11 cellular contexts compared by ENCODE assay signal in genomic region chr2:200156140-200156858, GRCh38.
DNase-seq lines count a peak whose midpoint lies in the region; ATAC-seq and TF ChIP-seq lines count a peak whose summit lies in the region.
"Had no signal": no experiment of that assay in that cellular context is flagged by ENCODE, and none has a peak within 500 bp of the region (broad histone marks: within the 10 kb centered on the region; RNA-seq: fewer than 3 reads in every experiment).

No MANE protein-coding gene starts in this region.

- ATAC-seq in PC-3: peak; percentile 33; the same call in 1 of the 2 replicates
- ATAC-seq in GM19351 (IDR thresholded peaks at IDR 0.05; ENCODE audit: unreplicated experiment): no peak

- POLR2A ChIA-PET in PC-3 (lab: Charles Lee; ENCODE audit: unreplicated experiment): interaction anchor here (0.6 kb wide), 1 partner anchor 64 kb away, joined by 4 read pairs; no protein-coding TSS in a partner anchor

- no peak overlapping the region for H3K9ac ChIP-seq in PC-3 (ENCODE audit: low read length)

- H3K4me2 ChIP-seq in PC-3 (ENCODE audit: low read length): peak overlapping the region; percentile 64

- peak overlapping the region; percentile 63 for H2AFZ ChIP-seq in PC-3 (ENCODE audit: low read length)

- peak overlapping the region; percentile 58 for H3K4me3 ChIP-seq in PC-3 (ENCODE audit: low read length)
- peak overlapping the region; percentile 45 for H3K4me3 ChIP-seq in epithelial cell of proximal tubule (ENCODE audit: low read depth, low read length)

- TF ChIP-seq CTCF in PC-3 (conservative IDR thresholded peaks at IDR 0.05; ENCODE audit: low read depth, low read length) (no peak), epithelial cell of proximal tubule (conservative IDR thresholded peaks at IDR 0.05; ENCODE audit: low read depth, low read length) (no peak)

- BruUV-seq in PC-3 (replicated peaks; lab: Mats Ljungman, UMichigan): no TSS peak

- CTCF ChIA-PET in PC-3 (lab: Charles Lee): no interaction called here

- H3K79me2 ChIP-seq in PC-3 (ENCODE audit: low read length): no peaks in the 10 kb centered on the region

- H3K9me3 ChIP-seq in PC-3 (ENCODE audit: low read length): 0 out of 2 replicates have a peak, but pooled peaks cover 5% of the 10 kb centered on the region

- no peaks in the 10 kb centered on the region for H3K27me3 ChIP-seq in PC-3 (ENCODE audit: low read length)

- no peaks in the 10 kb centered on the region for H3K36me3 ChIP-seq in PC-3 (ENCODE audit: low read depth, low read length)

- no peaks in the 10 kb centered on the region for H4K20me1 ChIP-seq in PC-3 (ENCODE audit: low read length)

- peak; percentile 79 for DNase-seq in AG08395 (ENCODE audit: low spot score)
- DNase-seq in PC-3: peak; percentile 63
- DNase-seq in epithelial cell of proximal tubule (ENCODE audit: low read depth): peak; percentile 78
- DNase-seq in mucosa of gallbladder (ENCODE audit: low spot score): peak; percentile 57
- no peak for DNase-seq in hippocampal formation (lab: John Stamatoyannopoulos, UW)
- DNase-seq in NCI-H1417 (lab: John Stamatoyannopoulos, UW): no peak
- DNase-seq in NCI-H2196 (lab: John Stamatoyannopoulos, UW; ENCODE audit: unreplicated experiment): no peak
- DNase-seq: activated effector memory CD4-positive, alpha-beta T cell treated with Interleukin-2 at 50 U/mL for 16 hours; COR-L47; T-helper 1 cell had no signal

- no peaks in the 10 kb centered on the region for H3F3A ChIP-seq in PC-3 (ENCODE audit: low read length, unreplicated experiment)

- intact Hi-C loops in PC-3 (cut with micrococcal nuclease): no loop called here

- H3K27ac ChIP-seq in PC-3 (ENCODE audit: low read length): no peak overlapping the region

- H3K9me2 ChIP-seq in PC-3 (replicated peaks; ENCODE audit: low read length): no peaks in the 10 kb centered on the region

- no peaks in the 10 kb centered on the region for H3K4me1 ChIP-seq in PC-3 (ENCODE audit: insufficient read depth, low read length)

Comparison
In these comparisons a context has a peak if more than half of its experiments do, and no peak if none do; other contexts are left out.
1. DNase-seq: peak in AG08395 (single experiment), PC-3 (single experiment), epithelial cell of proximal tubule (single experiment) and mucosa of gallbladder (single experiment); none in hippocampal formation (0 of 2), NCI-H1417 (0 of 3) and NCI-H2196 (single experiment).